Comparison of ENCODE assay signal across 8 cellular contexts in the genomic region with DNA sequence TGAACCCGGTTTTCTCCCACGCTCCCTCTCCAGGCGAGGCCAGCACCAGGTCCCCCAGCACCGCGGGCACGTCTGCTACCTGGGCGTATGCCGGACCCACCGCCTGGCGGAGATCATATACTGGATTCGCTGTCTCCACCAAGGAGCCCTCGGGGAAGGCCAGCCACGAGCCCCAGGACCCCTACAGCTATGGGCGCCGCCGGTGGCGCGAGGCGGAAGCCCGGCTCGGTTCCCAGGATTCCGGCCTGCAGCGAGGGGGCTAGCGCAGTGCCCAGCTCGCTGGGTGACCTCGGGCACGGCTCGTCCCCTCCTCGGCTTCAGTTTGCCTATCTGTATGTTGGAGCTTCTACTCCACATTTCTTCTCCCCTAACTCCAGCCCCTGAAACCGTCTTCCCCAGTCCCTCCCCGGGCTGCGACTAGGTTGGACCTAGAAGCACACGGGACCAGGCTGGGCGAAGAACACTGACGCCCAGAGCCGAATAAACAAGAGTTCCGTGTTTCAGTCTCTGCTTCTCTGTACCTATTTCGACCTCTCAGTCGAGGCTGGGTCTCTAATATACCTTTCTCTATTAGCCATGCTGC. TPM values are rescaled to one million over a fixed set of nuclear protein-coding genes. Genes with fewer than 3 reads are reported as not detected.
A peak's percentile ranks its signal among the peaks of the same experiment; 100 is the strongest.
DNase-seq lines count a peak whose midpoint lies in the region; ATAC-seq and TF ChIP-seq lines count a peak whose summit lies in the region.

No MANE protein-coding gene starts in this region.

- H3K4me2 ChIP-seq in neural cell (ENCODE audit: low read length), result peak overlapping the region; percentile 68

- TF ChIP-seq RAD21 in neural cell (conservative IDR thresholded peaks at IDR 0.05), result no peak

- no peaks in the 10 kb centered on the region for H3K9me2 ChIP-seq in neural cell (ENCODE audit: insufficient read depth, low read length)

- H4K20me1 ChIP-seq in neural cell (ENCODE audit: insufficient read depth), result no peaks in the 10 kb centered on the region

- peak overlapping the region; percentile 99 for H3K27ac ChIP-seq in neural cell (ENCODE audit: low read length)

- H3F3A ChIP-seq in neural cell (ENCODE audit: insufficient read depth, low read length, poor library complexity, severe bottlenecking), result no peaks in the 10 kb centered on the region

- H3K9ac ChIP-seq in neural cell (ENCODE audit: low read length), result peak overlapping the region; percentile 98

- no peak overlapping the region for H2AFZ ChIP-seq in neural cell (ENCODE audit: low read depth, low read length)

- DNase-seq in BE2C (no peak), NCI-H774 (lab: John Stamatoyannopoulos, UW) (peak; percentile 31), T1000 (lab: John Stamatoyannopoulos, UW) (no peak), COLO829 (ENCODE audit: low spot score) (no peak)

- H3K27me3 ChIP-seq in BE2C (peaks cover 11% of the 10 kb centered on the region; the same call in 1 of the 2 replicates), neural cell (ENCODE audit: insufficient read depth, low read depth, low read length) (no peaks in the 10 kb centered on the region)

- H3K36me3 ChIP-seq in BE2C, result peaks cover 15% of the 10 kb centered on the region
- no peaks in the 10 kb centered on the region for H3K36me3 ChIP-seq in neural cell (ENCODE audit: insufficient read depth, low read length)

- H3K79me2 ChIP-seq in neural cell (replicated peaks; ENCODE audit: insufficient read depth, low read length), result peaks cover 21% of the 10 kb centered on the region

- ATAC-seq in esophagus mucosa (peak; percentile 5), GM21381 (IDR thresholded peaks at IDR 0.05; ENCODE audit: unreplicated experiment) (no peak), GM21723 (IDR thresholded peaks at IDR 0.05; ENCODE audit: unreplicated experiment) (no peak)

- H3K4me3 ChIP-seq in BE2C (ENCODE audit: low read depth, low read length), result peak overlapping the region; percentile 66
- H3K4me3 ChIP-seq in neural cell (ENCODE audit: low read length), result peak overlapping the region; percentile 71

- no peaks in the 10 kb centered on the region for H3K9me3 ChIP-seq in BE2C
- no peaks in the 10 kb centered on the region for H3K9me3 ChIP-seq in neural cell (ENCODE audit: low read length)

- TF ChIP-seq EP300 in neural cell (conservative IDR thresholded peaks at IDR 0.05; ENCODE audit: poor library complexity, severe bottlenecking), result no peak

- TF ChIP-seq CTCF in BE2C (IDR thresholded peaks at IDR 0.05; ENCODE audit: low read depth, low read length) (no peak), neural cell (IDR thresholded peaks at IDR 0.05; ENCODE audit: poor library complexity, severe bottlenecking) (peak; percentile 55)

- peaks cover 5% of the 10 kb centered on the region; the same call in 1 of the 2 replicates for H3K4me1 ChIP-seq in BE2C

TF ChIP-seq in neural cell, 6 proteins besides CTCF, POLR2A, EP300 and RAD21:
- TF ChIP-seq EZH2 (IDR thresholded peaks at IDR 0.05; ENCODE audit: borderline replicate concordance, insufficient read depth, low read length, poor library complexity, severe bottlenecking) (no peak), POLR2AphosphoS5 (IDR thresholded peaks at IDR 0.05) (peak; percentile 3), MXI1 (conservative IDR thresholded peaks at IDR 0.05; ENCODE audit: poor library complexity, severe bottlenecking) (no peak)
- TF ChIP-seq, protein P1, sequence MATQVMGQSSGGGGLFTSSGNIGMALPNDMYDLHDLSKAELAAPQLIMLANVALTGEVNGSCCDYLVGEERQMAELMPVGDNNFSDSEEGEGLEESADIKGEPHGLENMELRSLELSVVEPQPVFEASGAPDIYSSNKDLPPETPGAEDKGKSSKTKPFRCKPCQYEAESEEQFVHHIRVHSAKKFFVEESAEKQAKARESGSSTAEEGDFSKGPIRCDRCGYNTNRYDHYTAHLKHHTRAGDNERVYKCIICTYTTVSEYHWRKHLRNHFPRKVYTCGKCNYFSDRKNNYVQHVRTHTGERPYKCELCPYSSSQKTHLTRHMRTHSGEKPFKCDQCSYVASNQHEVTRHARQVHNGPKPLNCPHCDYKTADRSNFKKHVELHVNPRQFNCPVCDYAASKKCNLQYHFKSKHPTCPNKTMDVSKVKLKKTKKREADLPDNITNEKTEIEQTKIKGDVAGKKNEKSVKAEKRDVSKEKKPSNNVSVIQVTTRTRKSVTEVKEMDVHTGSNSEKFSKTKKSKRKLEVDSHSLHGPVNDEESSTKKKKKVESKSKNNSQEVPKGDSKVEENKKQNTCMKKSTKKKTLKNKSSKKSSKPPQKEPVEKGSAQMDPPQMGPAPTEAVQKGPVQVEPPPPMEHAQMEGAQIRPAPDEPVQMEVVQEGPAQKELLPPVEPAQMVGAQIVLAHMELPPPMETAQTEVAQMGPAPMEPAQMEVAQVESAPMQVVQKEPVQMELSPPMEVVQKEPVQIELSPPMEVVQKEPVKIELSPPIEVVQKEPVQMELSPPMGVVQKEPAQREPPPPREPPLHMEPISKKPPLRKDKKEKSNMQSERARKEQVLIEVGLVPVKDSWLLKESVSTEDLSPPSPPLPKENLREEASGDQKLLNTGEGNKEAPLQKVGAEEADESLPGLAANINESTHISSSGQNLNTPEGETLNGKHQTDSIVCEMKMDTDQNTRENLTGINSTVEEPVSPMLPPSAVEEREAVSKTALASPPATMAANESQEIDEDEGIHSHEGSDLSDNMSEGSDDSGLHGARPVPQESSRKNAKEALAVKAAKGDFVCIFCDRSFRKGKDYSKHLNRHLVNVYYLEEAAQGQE (IDR thresholded peaks at IDR 0.05; ENCODE audit: borderline replicate concordance), result no peak

RNA-seq across cellular contexts. Expression of a gene that starts 0.8 kb away (rescaled TPM):
- polyA plus RNA-seq in BE2C (2012; ENCODE audit: insufficient read depth, insufficient read length, low read depth), result 45.4 TPM
- 1.1 TPM for total RNA-seq in esophagus mucosa
- polyA plus RNA-seq in neural cell, result 204 and 240 TPM in 2 replicates
- polyA minus RNA-seq in neural cell, result 102 and 112 TPM in 2 replicates

RNA-seq across cellular contexts. Expression of a gene that starts 0.8 kb away (rescaled TPM):
- polyA plus RNA-seq in BE2C (2012; ENCODE audit: insufficient read depth, insufficient read length, low read depth), result 3.8 TPM
- 0.92 TPM for total RNA-seq in esophagus mucosa
- 6.7 and 7.2 TPM in 2 replicates for polyA plus RNA-seq in neural cell
- polyA minus RNA-seq in neural cell, result 0.93 and 2.4 TPM in 2 replicates

RNA-seq across cellular contexts. Expression of a gene that starts 13.1 kb away (rescaled TPM):
- polyA plus RNA-seq in BE2C (2012; ENCODE audit: insufficient read depth, insufficient read length, low read depth), result 665 TPM
- 99.0 TPM for total RNA-seq in esophagus mucosa
- polyA plus RNA-seq in neural cell, result 610 and 682 TPM in 2 replicates
- polyA minus RNA-seq in neural cell, result 347 and 408 TPM in 2 replicates

RNA-seq across cellular contexts. Expression of a gene that starts 24.4 kb away (rescaled TPM):
- 9.4 TPM for polyA plus RNA-seq in BE2C (2012; ENCODE audit: insufficient read depth, insufficient read length, low read depth)
- 23.5 TPM for total RNA-seq in esophagus mucosa
- polyA plus RNA-seq in neural cell, result 1.1 TPM in 1 of 2 replicates, not detected in the other
- not detected in 2 replicates for polyA minus RNA-seq in neural cell

RNA-seq across cellular contexts. Expression of a gene that starts 24.5 kb away (rescaled TPM):
- polyA plus RNA-seq in BE2C (2012; ENCODE audit: insufficient read depth, insufficient read length, low read depth), result 57.1 TPM
- total RNA-seq in esophagus mucosa, result 38.6 TPM
- 31.3 and 39.4 TPM in 2 replicates for polyA plus RNA-seq in neural cell
- polyA minus RNA-seq in neural cell, result 16.6 TPM in 2 replicates
